8 cellular contexts compared by ENCODE assay signal in the genomic region with DNA sequence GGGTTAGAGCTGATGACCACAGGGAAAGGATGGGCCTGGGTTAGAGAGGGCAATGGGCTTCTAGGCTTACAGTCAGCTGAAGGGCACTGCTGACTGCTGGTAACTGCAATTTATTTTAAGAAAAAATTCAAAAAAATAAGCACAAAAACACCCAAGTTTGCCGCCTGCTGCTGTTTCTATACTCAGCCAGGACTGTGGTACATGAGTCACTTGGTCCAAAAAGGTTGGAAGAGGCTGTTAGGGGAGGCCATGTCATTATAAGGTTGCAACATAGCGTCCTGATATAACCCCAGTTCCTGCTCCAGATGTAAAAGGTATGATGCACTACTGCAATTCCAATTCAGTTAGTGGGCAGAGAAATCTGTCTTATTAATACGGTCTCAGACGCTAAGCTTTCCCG.
DNase-seq lines count a peak whose midpoint lies in the region; ATAC-seq and TF ChIP-seq lines count a peak whose summit lies in the region.

No MANE protein-coding gene starts in this region.

- no peak for ATAC-seq in memory B cell (ENCODE audit: low read depth)
- no peak for ATAC-seq in HG03460 (IDR thresholded peaks at IDR 0.05; ENCODE audit: unreplicated experiment)

- DNase-seq in AG10803 (ENCODE audit: low read depth) (peak; percentile 98), MG63 (peak; percentile 76), astrocyte of the hippocampus (ENCODE audit: low read depth, low spot score) (peak; percentile 52), memory B cell (ENCODE audit: low spot score in 2 of 2) (no peak), T1000 (lab: John Stamatoyannopoulos, UW) (no peak), HPDE6-E6E7 (ENCODE audit: extremely low spot score) (no peak), GOT3 (lab: John Stamatoyannopoulos, UW) (no peak)

- H3K36me3 Mint-ChIP-seq in memory B cell, result peaks cover 62% of the 10 kb centered on the region

- H3K27ac Mint-ChIP-seq in memory B cell, result peak overlapping the region; percentile 83

- H3K27me3 Mint-ChIP-seq in memory B cell, result no peaks in the 10 kb centered on the region

- H3K4me3 ChIP-seq in AG10803 (ENCODE audit: low read length), result no peak overlapping the region
- no peak overlapping the region for H3K4me3 ChIP-seq in MG63

- no peaks in the 10 kb centered on the region for H3K9me3 Mint-ChIP-seq in memory B cell

- peaks cover 87% of the 10 kb centered on the region for H3K36me3 ChIP-seq in MG63

- H3K4me3 Mint-ChIP-seq in memory B cell, result no peak overlapping the region

- no peak for TF ChIP-seq CTCF in AG10803 (conservative IDR thresholded peaks at IDR 0.05; ENCODE audit: low read length)

- no peaks in the 10 kb centered on the region for H3K9me3 ChIP-seq in MG63

- H3K4me1 Mint-ChIP-seq in memory B cell, result peaks cover 56% of the 10 kb centered on the region

- no peaks in the 10 kb centered on the region for H3K27me3 ChIP-seq in MG63

Comparison
In these comparisons a context has a peak if more than half of its experiments do, and no peak if none do; other contexts are left out.
1. DNase-seq: peak in AG10803 (single experiment), MG63 (single experiment) and astrocyte of the hippocampus (single experiment); none in memory B cell (0 of 2), T1000 (single experiment), HPDE6-E6E7 (single experiment) and GOT3 (single experiment).